In genomic region chr17:7836596-7837374, GRCh38 we compare ENCODE assay signal across 1 cellular context.
TF ChIP-seq lines count a peak whose summit lies in the region.

No MANE protein-coding gene starts in this region.

TF ChIP-seq in HEK293, 187 proteins besides CTCF, POLR2A, EP300 and RAD21 (continued from another document and continues in another):
- TF ChIP-seq PBX3 (CRISPR knock-in tag; IDR thresholded peaks at IDR 0.05) (0 out of 2 replicates have a peak, but pooled peaks have one; percentile 67), KLF1 (tag by site-specific recombination; IDR thresholded peaks at IDR 0.05) (peak; percentile 99), KLF7 (tag by site-specific recombination; IDR thresholded peaks at IDR 0.05; ENCODE audit: borderline replicate concordance) (peak; percentile 100), ZBTB11 (tag by site-specific recombination; conservative IDR thresholded peaks at IDR 0.05; ENCODE audit: low read depth) (peak; percentile 69), ZNF23 (tag by site-specific recombination; IDR thresholded peaks at IDR 0.05; ENCODE audit: borderline replicate concordance) (no peak), IKZF3 (tag by site-specific recombination; IDR thresholded peaks at IDR 0.05) (peak; percentile 99), ZNF266 (tag by site-specific recombination; IDR thresholded peaks at IDR 0.05; ENCODE audit: low read depth) (no peak), ZNF18 (tag by site-specific recombination; IDR thresholded peaks at IDR 0.05) (peak; percentile 56; the same call in 1 of the 2 replicates), GLI4 (tag by site-specific recombination; IDR thresholded peaks at IDR 0.05) (peak; percentile 79; the same call in 1 of the 2 replicates), ZNF621 (tag by site-specific recombination; IDR thresholded peaks at IDR 0.05) (no peak), ZNF148 (tag by site-specific recombination; IDR thresholded peaks at IDR 0.05; ENCODE audit: borderline replicate concordance) (peak; percentile 99), KLF8 (tag by site-specific recombination; IDR thresholded peaks at IDR 0.05) (peak; percentile 100), ZNF449 (tag by site-specific recombination; IDR thresholded peaks at IDR 0.05) (peak; percentile 62; the same call in 1 of the 2 replicates), ZNF701 (tag by site-specific recombination; IDR thresholded peaks at IDR 0.05) (0 out of 2 replicates have a peak, but pooled peaks have one; percentile 35), ZNF777 (tag by site-specific recombination; IDR thresholded peaks at IDR 0.05; ENCODE audit: borderline replicate concordance) (no peak), ZNF645 (tag by site-specific recombination; IDR thresholded peaks at IDR 0.05) (peak; percentile 51; the same call in 1 of the 2 replicates), GLI2 (tag by site-specific recombination; IDR thresholded peaks at IDR 0.05; ENCODE audit: borderline replicate concordance, low read depth) (no peak; the same call in 1 of the 2 replicates), ZNF664 (tag by site-specific recombination; IDR thresholded peaks at IDR 0.05) (0 out of 2 replicates have a peak, but pooled peaks have one; percentile 18), ZNF837 (tag by site-specific recombination; IDR thresholded peaks at IDR 0.05) (no peak), TSHZ1 (tag by site-specific recombination; IDR thresholded peaks at IDR 0.05; ENCODE audit: borderline replicate concordance) (peak; percentile 98), ZNF571 (tag by site-specific recombination; IDR thresholded peaks at IDR 0.05) (no peak), ZBTB21 (tag by site-specific recombination; IDR thresholded peaks at IDR 0.05) (peak; percentile 97), HIC1 (tag by site-specific recombination; IDR thresholded peaks at IDR 0.05) (peak; percentile 95), SCRT2 (tag by site-specific recombination; IDR thresholded peaks at IDR 0.05) (peak; percentile 96), ZNF549 (tag by site-specific recombination; IDR thresholded peaks at IDR 0.05) (no peak), RBAK (tag by site-specific recombination; IDR thresholded peaks at IDR 0.05) (peak; percentile 27; the same call in 1 of the 2 replicates), SP7 (tag by site-specific recombination; IDR thresholded peaks at IDR 0.05) (peak; percentile 99), ZBTB1 (tag by site-specific recombination; IDR thresholded peaks at IDR 0.05) (peak; percentile 80), KLF16 (tag by site-specific recombination; IDR thresholded peaks at IDR 0.05) (peak; percentile 100), ZNF391 (tag by site-specific recombination; IDR thresholded peaks at IDR 0.05; ENCODE audit: borderline replicate concordance, low read depth) (peak; percentile 99), BCL6B (tag by site-specific recombination; IDR thresholded peaks at IDR 0.05) (peak; percentile 81), KLF17 (tag by site-specific recombination; IDR thresholded peaks at IDR 0.05) (peak; percentile 100), ZNF830 (tag by site-specific recombination; IDR thresholded peaks at IDR 0.05; ENCODE audit: low read depth) (no peak), ZBTB44 (tag by site-specific recombination; IDR thresholded peaks at IDR 0.05) (peak; percentile 89)
